In genomic region chr3:10950476-10951294, GRCh38 we compare ENCODE assay signal across 8 cellular contexts. TPM values are rescaled to one million over a fixed set of nuclear protein-coding genes. Genes with fewer than 3 reads are reported as not detected.
A peak's percentile ranks its signal among the peaks of the same experiment; 100 is the strongest.
DNase-seq lines count a peak whose midpoint lies in the region; ATAC-seq and TF ChIP-seq lines count a peak whose summit lies in the region.

No MANE protein-coding gene starts in this region.

- DNase-seq in DMS79 treated with DMSO at 0.1 percent for 48 hours (lab: John Stamatoyannopoulos, UW): peak; percentile 2
- no peak for DNase-seq in DMS79 (lab: John Stamatoyannopoulos, UW)
- peak; percentile 26 for DNase-seq in LoVo (ENCODE audit: low spot score)
- no peak for DNase-seq in left lobe of liver (ENCODE audit: low spot score)
- no peak for DNase-seq in epidermal melanocyte (ENCODE audit: insufficient read length, low spot score)
- no peak for DNase-seq in effector CD8-positive, alpha-beta T cell (lab: John Stamatoyannopoulos, UW)

- H3K4me3 Mint-ChIP-seq in brain: peak overlapping the region in 1 of 5 experiments; percentile 32

- H3K9me3 Mint-ChIP-seq in brain: peaks cover 0 to 2% (median 0%) of the 10 kb centered on the region in 5 experiments

- peak; percentile 63 to 74 for TF ChIP-seq CTCF in brain (conservative IDR thresholded peaks at IDR 0.05)

- peaks cover 17% of the 10 kb centered on the region for H3K27me3 Mint-ChIP-seq in brain

- peak; percentile 82 for ATAC-seq in left lobe of liver
- no peak for ATAC-seq in HG03457 (IDR thresholded peaks at IDR 0.05; ENCODE audit: unreplicated experiment)

- H3K36me3 Mint-ChIP-seq in brain: no peaks in the 10 kb centered on the region

- peaks cover 77% of the 10 kb centered on the region for H3K4me1 Mint-ChIP-seq in brain

- peak overlapping the region; percentile 32 to 68 (median 43) for H3K27ac Mint-ChIP-seq in brain

RNA-seq across cellular contexts. Expression of gene SLC6A1, which starts 41.9 kb away (rescaled TPM):
- 47.7 TPM for polyA plus RNA-seq in brain (ENCODE audit: insufficient read depth, low read depth, low replicate concordance)
- total RNA-seq in left lobe of liver: 64.8 TPM

Comparison
In these comparisons a context has a peak if more than half of its experiments do, and no peak if none do; other contexts are left out.
1. DNase-seq: peak in DMS79 treated with DMSO at 0.1 percent for 48 hours (single experiment) and LoVo (single experiment); none in DMS79 (single experiment), left lobe of liver (single experiment), epidermal melanocyte (single experiment) and effector CD8-positive, alpha-beta T cell (single experiment).